Comparison of ENCODE assay signal across 8 cellular contexts in genomic region chr7:73718438-73718881, GRCh38. TPM values are rescaled to one million over a fixed set of nuclear protein-coding genes. Genes with fewer than 3 reads are reported as not detected.
DNase-seq lines count a peak whose midpoint lies in the region; FAIRE-seq and TF ChIP-seq lines count a peak whose summit lies in the region.

No MANE protein-coding gene starts in this region.

- no peaks in the 10 kb centered on the region for H3K9me3 ChIP-seq in tibial artery

- no peaks in the 10 kb centered on the region for H3K36me3 ChIP-seq in kidney epithelial cell (ENCODE audit: control insufficient read depth, insufficient read depth, low read length)
- no peaks in the 10 kb centered on the region for H3K36me3 ChIP-seq in tibial artery

- FAIRE-seq in GM12892 (lab: Jason Lieb, UNC) = no peak

- H3K27me3 ChIP-seq in kidney epithelial cell (ENCODE audit: control insufficient read depth, insufficient read depth, low read length) (no peaks in the 10 kb centered on the region), tibial artery (no peaks in the 10 kb centered on the region)

- H3K4me3 ChIP-seq in kidney epithelial cell (ENCODE audit: low read depth, low read length) = peak overlapping the region; percentile 90
- peak overlapping the region; percentile 63 to 82 for H3K4me3 ChIP-seq in tibial artery

- TF ChIP-seq CTCF in kidney epithelial cell (IDR thresholded peaks at IDR 0.05; ENCODE audit: insufficient read depth, low read length, poor library complexity, severe bottlenecking) = no peak
- TF ChIP-seq CTCF in tibial artery (IDR thresholded peaks at IDR 0.05) = no peak

- DNase-seq in activated T-cell treated with anti-CD3 and anti-CD28 coated beads, Interleukin-2, amount 50 U/mL, for 1 hour = peak; percentile 54
- DNase-seq in activated T-cell treated with anti-CD3 and anti-CD28 coated beads for 4 hours (no peak), kidney epithelial cell (ENCODE audit: low read depth) (no peak), tibial artery (no peak), HK-2 (ENCODE audit: unreplicated experiment) (no peak), GM12892 (ENCODE audit: insufficient read length) (no peak), NCI-H524 (lab: John Stamatoyannopoulos, UW) (no peak)
- DNase-seq in activated effector memory CD4-positive, alpha-beta T cell treated with Interleukin-2 at 50 U/mL for 16 hours = peak; percentile 6

- intact Hi-C loops in tibial artery (cut with DNase I; ENCODE audit: low total_unique reads) = no loop called here

- peaks cover 0 to 60% (median 55%) of the 10 kb centered on the region in 4 donors for H3K4me1 ChIP-seq in tibial artery

- peak overlapping the region; percentile 52 to 81 for H3K27ac ChIP-seq in tibial artery

- no peak for TF ChIP-seq POLR2A in GM12892 (IDR thresholded peaks at IDR 0.05; ENCODE audit: low read depth, low read length)

RNA-seq across cellular contexts. Expression of gene STX1A, which starts 1.0 kb away (rescaled TPM):
- total RNA-seq in kidney epithelial cell = 25.9 and 29.0 TPM in 2 replicates
- polyA plus RNA-seq in GM12892 (2012; ENCODE audit: missing spikeins) = 2.4 TPM

RNA-seq across cellular contexts. Expression of gene ABHD11, which starts 20.1 kb away (rescaled TPM):
- 61.3 and 62.2 TPM in 2 replicates for total RNA-seq in kidney epithelial cell
- 8.5 TPM for polyA plus RNA-seq in GM12892 (2012; ENCODE audit: missing spikeins)

RNA-seq across cellular contexts. Expression of gene BUD23, which starts 35.1 kb away (rescaled TPM):
- total RNA-seq in kidney epithelial cell = 47.9 and 69.1 TPM in 2 replicates
- 77.9 TPM for polyA plus RNA-seq in GM12892 (2012; ENCODE audit: missing spikeins)

RNA-seq across cellular contexts. Expression of gene DNAJC30, which starts 35.2 kb away (rescaled TPM):
- total RNA-seq in kidney epithelial cell = 4.4 and 5.1 TPM in 2 replicates
- polyA plus RNA-seq in GM12892 (2012; ENCODE audit: missing spikeins) = 6.2 TPM

RNA-seq across cellular contexts. Expression of gene VPS37D, which starts 50.8 kb away (rescaled TPM):
- 9.0 and 12.2 TPM in 2 replicates for total RNA-seq in kidney epithelial cell
- not detected for polyA plus RNA-seq in GM12892 (2012; ENCODE audit: missing spikeins)

Comparison
In these comparisons a context has a peak if more than half of its experiments do, and no peak if none do; other contexts are left out.
1. DNase-seq: peak in activated T-cell treated with anti-CD3 and anti-CD28 coated beads, Interleukin-2, amount 50 U/mL, for 1 hour (single experiment) and activated effector memory CD4-positive, alpha-beta T cell treated with Interleukin-2 at 50 U/mL for 16 hours (single experiment); none in activated T-cell treated with anti-CD3 and anti-CD28 coated beads for 4 hours (single experiment), kidney epithelial cell (single experiment), tibial artery (0 of 2), HK-2 (single experiment), GM12892 (single experiment) and NCI-H524 (0 of 2).